ENCODE assay signal across 33 cellular contexts in genomic region chr16:2827481-2827790, GRCh38. TPM values are rescaled to one million over a fixed set of nuclear protein-coding genes. Genes with fewer than 3 reads are reported as not detected.
"Had no signal": no experiment of that assay in that cellular context is flagged by ENCODE, and none has a peak within 500 bp of the region (broad histone marks: within the 10 kb centered on the region; RNA-seq: fewer than 3 reads in every experiment).

No MANE protein-coding gene starts in this region.

- H3K4me1 ChIP-seq: colonic mucosa, foreskin keratinocyte, gastroesophageal sphincter, pancreas, tibial nerve had no signal

- H3K36me3 ChIP-seq: colonic mucosa, esophagus muscularis mucosa, gastroesophageal sphincter, heart left ventricle, left lung, pancreas, thoracic aorta, tibial nerve, upper lobe of right lung, vagina had no signal

- H3K27ac ChIP-seq: colonic mucosa, esophagus muscularis mucosa, foreskin keratinocyte, gastroesophageal sphincter, heart left ventricle, hepatocyte, left lung, pancreas, thoracic aorta, tibial nerve, upper lobe of right lung, vagina had no signal

- ATAC-seq: foreskin keratinocyte; gastroesophageal sphincter; heart left ventricle; left lung; natural killer cell; pancreas; sciatic nerve; stimulated activated effector memory CD8-positive, alpha-beta T cell treated with anti-CD3 and anti-CD28 coated beads, Interleukin-12 subunit alpha, Interleukin-12 subunit beta, amount 100 ng/mL, for 72 hours; upper lobe of right lung had no signal

- H3K4me3 Mint-ChIP-seq: dendritic cell treated with granulocyte-macrophage colony-stimulating factor and Interleukin-4, amounts not matched to agents 40 ng/mL and 50 ng/mL, for 4 days; natural killer cell; stimulated activated effector memory CD8-positive, alpha-beta T cell treated with anti-CD3 and anti-CD28 coated beads, Interleukin-12 subunit alpha, Interleukin-12 subunit beta, amount 100 ng/mL, for 72 hours had no signal

- DNase-seq: colonic mucosa; effector CD8-positive, alpha-beta T cell; foreskin keratinocyte; heart left ventricle; kidney; natural killer cell; occipital lobe; stimulated activated CD4-positive, alpha-beta T cell treated with anti-CD3 and anti-CD28 coated beads, Interleukin-2, amount 100 ng/mL, for 24 hours; stimulated activated CD4-positive, alpha-beta T cell treated with anti-CD3 and anti-CD28 coated beads, Interleukin-4, amount 100 ng/mL, for 24 hours; stimulated activated naive CD4-positive, alpha-beta T cell treated with Interleukin-2 at 50 U/mL for 16 hours; substantia nigra had no signal

- H3K36me3 Mint-ChIP-seq: natural killer cell; stimulated activated effector memory CD8-positive, alpha-beta T cell treated with anti-CD3 and anti-CD28 coated beads, Interleukin-12 subunit alpha, Interleukin-12 subunit beta, amount 100 ng/mL, for 72 hours had no signal

- H3K4me3 ChIP-seq: colonic mucosa, esophagus muscularis mucosa, gastroesophageal sphincter, heart left ventricle, hepatocyte, left lung, pancreas, thoracic aorta, tibial nerve, upper lobe of right lung, vagina had no signal

- H3K27ac Mint-ChIP-seq: dendritic cell treated with granulocyte-macrophage colony-stimulating factor and Interleukin-4, amounts not matched to agents 40 ng/mL and 50 ng/mL, for 4 days; natural killer cell; progenitor cell of endocrine pancreas; stimulated activated effector memory CD8-positive, alpha-beta T cell treated with anti-CD3 and anti-CD28 coated beads, Interleukin-12 subunit alpha, Interleukin-12 subunit beta, amount 100 ng/mL, for 72 hours had no signal

- H3K27me3 ChIP-seq: colonic mucosa, hepatocyte, pancreas, upper lobe of right lung, vagina had no signal

- H3K4me1 Mint-ChIP-seq: stimulated activated effector memory CD8-positive, alpha-beta T cell treated with anti-CD3 and anti-CD28 coated beads, Interleukin-12 subunit alpha, Interleukin-12 subunit beta, amount 100 ng/mL, for 72 hours had no signal

- H3K9me3 ChIP-seq: colonic mucosa, esophagus muscularis mucosa, gastroesophageal sphincter, heart left ventricle, left lung, pancreas, thoracic aorta, tibial nerve, upper lobe of right lung, vagina had no signal

- H3K9me3 Mint-ChIP-seq: dendritic cell treated with granulocyte-macrophage colony-stimulating factor and Interleukin-4, amounts not matched to agents 40 ng/mL and 50 ng/mL, for 4 days; natural killer cell; stimulated activated effector memory CD8-positive, alpha-beta T cell treated with anti-CD3 and anti-CD28 coated beads, Interleukin-12 subunit alpha, Interleukin-12 subunit beta, amount 100 ng/mL, for 72 hours had no signal

RNA-seq across cellular contexts. Expression of gene ZG16B, which starts 2.7 kb away (rescaled TPM):
- total RNA-seq: endothelial cell of umbilical vein, esophagus muscularis mucosa, fibroblast of lung, mesenteric fat pad, progenitor cell of endocrine pancreas, sciatic nerve, thoracic aorta, tibial nerve, upper lobe of right lung had no signal
- polyA plus RNA-seq: fibroblast of lung, heart left ventricle, neural cell had no signal

RNA-seq across cellular contexts. Expression of gene PRSS21, which starts 10.4 kb away (rescaled TPM):
- total RNA-seq: chondrocyte, endothelial cell of umbilical vein, esophagus muscularis mucosa, gastroesophageal sphincter, heart left ventricle, hepatocyte, mesenteric fat pad, mononuclear cell, occipital lobe, progenitor cell of endocrine pancreas, skeletal muscle tissue, tibial nerve, vagina had no signal
- polyA plus RNA-seq: heart left ventricle, hepatocyte, neural cell had no signal

RNA-seq across cellular contexts. Expression of gene PRSS41, which starts 29.2 kb away (rescaled TPM):
- total RNA-seq: chondrocyte, colonic mucosa, endothelial cell of umbilical vein, epithelial cell of proximal tubule, esophagus muscularis mucosa, fibroblast of lung, foreskin keratinocyte, gastroesophageal sphincter, heart left ventricle, hepatocyte, kidney, left lung, lower leg skin, mesenteric fat pad, mononuclear cell, occipital lobe, pancreas, progenitor cell of endocrine pancreas, sciatic nerve, skeletal muscle tissue, thoracic aorta, tibial nerve, upper lobe of right lung, vagina had no signal
- polyA plus RNA-seq: endothelial cell of umbilical vein, fibroblast of lung, foreskin keratinocyte, heart left ventricle, hepatocyte, neural cell, pancreas had no signal

RNA-seq across cellular contexts. Expression of gene PRSS22, which starts 30.5 kb away (rescaled TPM):
- total RNA-seq: chondrocyte, endothelial cell of umbilical vein, esophagus muscularis mucosa, heart left ventricle, mesenteric fat pad, occipital lobe, skeletal muscle tissue, thoracic aorta, tibial nerve had no signal
- polyA plus RNA-seq: endothelial cell of umbilical vein, fibroblast of lung, heart left ventricle, neural cell had no signal

RNA-seq across cellular contexts. Expression of gene PRSS33, which starts 40.1 kb away (rescaled TPM):
- total RNA-seq: chondrocyte, colonic mucosa, endothelial cell of umbilical vein, epithelial cell of proximal tubule, esophagus muscularis mucosa, fibroblast of lung, foreskin keratinocyte, gastroesophageal sphincter, heart left ventricle, hepatocyte, kidney, left lung, lower leg skin, mesenteric fat pad, mononuclear cell, occipital lobe, pancreas, sciatic nerve, skeletal muscle tissue, thoracic aorta, tibial nerve, upper lobe of right lung, vagina had no signal
- polyA plus RNA-seq: endothelial cell of umbilical vein, fibroblast of lung, foreskin keratinocyte, heart left ventricle, hepatocyte, neural cell had no signal
